ENCODE assay signal across 1 cellular context in the genomic region with DNA sequence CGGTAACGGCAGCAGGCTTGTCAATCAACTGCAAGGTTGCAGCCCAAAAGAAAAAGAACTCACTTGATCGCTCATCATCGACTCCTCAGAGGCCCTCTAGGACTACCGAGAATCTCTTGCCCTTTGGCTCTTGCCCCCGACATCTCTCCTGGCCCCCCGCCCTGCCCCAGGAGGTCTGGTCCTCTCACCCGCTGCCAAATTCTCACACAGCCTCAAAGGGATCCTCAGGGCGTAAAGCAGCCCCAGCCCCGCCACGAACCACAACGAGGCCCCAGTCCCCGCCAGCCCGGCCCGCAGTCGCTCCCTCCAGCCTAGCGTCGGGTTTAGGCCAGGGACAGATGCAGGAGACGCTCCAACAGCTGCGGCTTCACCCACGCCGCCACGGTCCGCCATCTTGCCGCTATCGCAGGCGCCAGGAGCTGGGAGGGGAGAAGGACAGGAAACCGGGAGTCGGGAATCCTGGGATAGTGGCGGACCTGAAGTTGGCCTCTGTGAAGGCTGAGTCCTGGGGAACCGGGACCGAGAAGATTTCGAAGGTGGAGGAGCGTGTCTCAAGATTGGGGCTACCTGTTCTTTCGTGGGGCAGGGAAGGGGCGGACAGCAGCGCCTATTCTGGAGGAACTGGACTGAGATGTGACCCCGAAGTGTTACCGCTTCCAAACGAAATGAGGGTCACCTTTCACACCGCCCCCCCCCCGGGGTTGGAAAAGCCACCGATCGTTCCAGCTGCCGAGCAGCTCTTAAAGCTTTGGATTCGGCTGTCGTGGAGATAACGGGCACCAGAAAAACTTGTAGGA.
A peak's percentile ranks its signal among the peaks of the same experiment; 100 is the strongest.
TF ChIP-seq lines count a peak whose summit lies in the region.

A gene with protein sequence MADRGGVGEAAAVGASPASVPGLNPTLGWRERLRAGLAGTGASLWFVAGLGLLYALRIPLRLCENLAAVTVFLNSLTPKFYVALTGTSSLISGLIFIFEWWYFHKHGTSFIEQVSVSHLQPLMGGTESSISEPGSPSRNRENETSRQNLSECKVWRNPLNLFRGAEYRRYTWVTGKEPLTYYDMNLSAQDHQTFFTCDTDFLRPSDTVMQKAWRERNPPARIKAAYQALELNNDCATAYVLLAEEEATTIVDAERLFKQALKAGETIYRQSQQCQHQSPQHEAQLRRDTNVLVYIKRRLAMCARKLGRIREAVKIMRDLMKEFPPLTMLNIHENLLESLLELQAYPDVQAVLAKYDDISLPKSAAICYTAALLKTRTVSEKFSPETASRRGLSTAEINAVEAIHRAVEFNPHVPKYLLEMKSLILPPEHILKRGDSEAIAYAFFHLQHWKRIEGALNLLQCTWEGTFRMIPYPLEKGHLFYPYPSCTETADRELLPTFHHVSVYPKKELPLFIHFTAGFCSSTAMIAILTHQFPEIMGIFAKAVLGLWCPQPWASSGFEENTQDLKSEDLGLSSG (minus strand): TSS at position 421 of the 797 bp plus-strand sequence. CDS start 28 bp downstream, at position 393.

TF ChIP-seq in K562, 482 proteins besides CTCF, POLR2A, EP300 and RAD21 (continued from another document and continues in another):
- TF ChIP-seq ZMIZ1 (IDR thresholded peaks at IDR 0.05; ENCODE audit: low read depth in 2 of 2, low read length in 2 of 2) (no peak), HIVEP1 (CRISPR knock-in tag; IDR thresholded peaks at IDR 0.05) (no peak), NCOR1 (IDR thresholded peaks at IDR 0.05) (peak; percentile 7; the same call in 1 of the 2 replicates), SMAD4 (CRISPR knock-in tag; conservative IDR thresholded peaks at IDR 0.05) (no peak), MITF (IDR thresholded peaks at IDR 0.05) (no peak), ZNF24 (IDR thresholded peaks at IDR 0.05) (no peak), ZNF311 (CRISPR knock-in tag; IDR thresholded peaks at IDR 0.05) (no peak), ZNF77 (CRISPR knock-in tag; IDR thresholded peaks at IDR 0.05) (no peak), SRSF7 (optimal IDR thresholded peaks at IDR 0.05; ENCODE audit: low read depth, low read length) (no peak), CCNT2 (IDR thresholded peaks at IDR 0.05; ENCODE audit: borderline replicate concordance, extremely low read depth, insufficient read length, low read depth, low read length) (no peak), SNRNP70 (optimal IDR thresholded peaks at IDR 0.05; ENCODE audit: low read depth, low read length) (no peak), CEBPB (tag; IDR thresholded peaks at IDR 0.05) (no peak), ARHGAP35 (IDR thresholded peaks at IDR 0.05; ENCODE audit: partially characterized antibody) (no peak), FOXO4 (CRISPR knock-in tag; IDR thresholded peaks at IDR 0.05) (no peak), RNF2 (IDR thresholded peaks at IDR 0.05) (no peak), MCM7 (IDR thresholded peaks at IDR 0.05) (no peak), HMG20B (CRISPR knock-in tag; IDR thresholded peaks at IDR 0.05) (no peak), ERF (CRISPR knock-in tag; IDR thresholded peaks at IDR 0.05) (no peak), ATF2 (CRISPR knock-in tag; IDR thresholded peaks at IDR 0.05) (no peak), SRF (CRISPR knock-in tag; IDR thresholded peaks at IDR 0.05) (no peak), CHD4 (IDR thresholded peaks at IDR 0.05; ENCODE audit: insufficient read depth, insufficient replicate concordance, low read depth, low read length, poor library complexity, severe bottlenecking) (no peak), JUNB (CRISPR knock-in tag; conservative IDR thresholded peaks at IDR 0.05) (no peak), CXXC5 (CRISPR knock-in tag; IDR thresholded peaks at IDR 0.05) (no peak), HEY1 (CRISPR knock-in tag; IDR thresholded peaks at IDR 0.05; ENCODE audit: borderline replicate concordance) (no peak), ZNF586 (CRISPR knock-in tag; conservative IDR thresholded peaks at IDR 0.05) (no peak), PHB (CRISPR knock-in tag; IDR thresholded peaks at IDR 0.05) (0 out of 2 replicates have a peak, but pooled peaks have one; percentile 83), KDM2B (CRISPR knock-in tag; IDR thresholded peaks at IDR 0.05) (no peak), ZNF436 (CRISPR knock-in tag; IDR thresholded peaks at IDR 0.05) (no peak), TAL1 (IDR thresholded peaks at IDR 0.05) (no peak; the same call in 1 of the 2 replicates), E2F5 (CRISPR knock-in tag; IDR thresholded peaks at IDR 0.05) (0 out of 2 replicates have a peak, but pooled peaks have one; percentile 61), ZBTB12 (CRISPR knock-in tag; IDR thresholded peaks at IDR 0.05) (no peak), CBFA2T2 (conservative IDR thresholded peaks at IDR 0.05) (no peak), BACH1 (tag; IDR thresholded peaks at IDR 0.05) (no peak), ZNF384 (IDR thresholded peaks at IDR 0.05; ENCODE audit: low read depth, low read length) (no peak; the same call in 1 of the 2 replicates), ZNF165 (CRISPR knock-in tag; IDR thresholded peaks at IDR 0.05; ENCODE audit: borderline replicate concordance) (no peak), TEAD2 (tag; IDR thresholded peaks at IDR 0.05) (no peak), ZNF324 (CRISPR knock-in tag; IDR thresholded peaks at IDR 0.05) (no peak; the same call in 1 of the 2 replicates), TAF7 (tag; IDR thresholded peaks at IDR 0.05) (peak; percentile 95), ZC3H11A (IDR thresholded peaks at IDR 0.05; ENCODE audit: low read depth, low read length) (no peak), RBFOX2 (IDR thresholded peaks at IDR 0.05; ENCODE audit: low read depth, low read length) (no peak), DDX20 (tag; IDR thresholded peaks at IDR 0.05; ENCODE audit: low read depth) (no peak)
- TF ChIP-seq, protein P1, sequence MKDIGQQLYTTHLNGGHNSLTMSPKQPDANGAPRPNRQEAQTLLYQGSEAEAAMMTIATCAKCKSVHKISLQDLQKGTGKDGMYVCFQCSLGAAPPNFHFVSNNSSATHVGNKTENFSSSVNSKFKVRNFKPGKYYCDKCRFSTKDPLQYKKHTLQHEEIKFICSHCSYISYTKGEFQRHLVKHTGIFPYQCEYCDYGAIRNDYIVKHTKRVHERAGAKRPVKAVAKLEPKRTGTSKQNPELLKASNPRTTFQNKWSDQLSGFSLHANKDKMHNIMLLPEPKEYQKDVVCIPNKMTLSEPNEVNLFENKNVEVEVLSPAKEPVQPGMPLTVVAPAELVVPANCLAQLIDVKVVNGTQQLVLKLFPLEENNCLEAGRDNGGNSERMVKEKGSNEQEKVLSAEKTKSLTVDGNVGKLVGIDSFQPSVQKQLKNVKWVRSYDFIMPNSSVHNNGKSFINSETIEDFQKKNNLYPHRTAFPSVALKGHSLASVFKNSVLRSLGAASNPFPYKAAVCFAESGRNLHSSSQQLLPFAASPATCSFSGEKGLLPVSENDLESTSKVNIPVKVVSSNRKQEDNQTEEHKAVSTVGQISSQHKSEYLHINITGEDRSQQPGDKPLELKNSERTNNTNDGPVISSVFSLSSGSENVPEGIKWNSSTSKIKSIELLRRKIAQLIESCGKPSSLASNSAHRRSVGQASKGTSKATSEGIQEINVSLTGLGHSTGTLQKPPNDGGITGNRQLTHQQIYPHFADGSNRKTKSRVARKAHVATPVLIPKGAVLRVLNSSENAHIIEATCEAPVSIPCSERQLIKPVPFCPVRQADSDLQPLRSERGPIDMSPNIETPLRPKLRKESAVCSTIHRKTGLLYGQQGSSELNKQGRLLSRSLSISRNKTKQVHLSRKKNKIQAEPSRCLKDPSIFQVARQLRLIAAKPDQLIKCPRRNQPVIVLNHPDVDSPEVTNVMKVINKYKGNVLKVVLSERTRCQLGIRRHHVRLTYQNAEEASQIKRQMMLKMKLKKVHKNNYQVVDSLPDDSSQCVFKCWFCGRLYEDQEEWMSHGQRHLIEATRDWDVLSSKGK (CRISPR knock-in tag; IDR thresholded peaks at IDR 0.05), result no peak
- TF ChIP-seq, protein P2, sequence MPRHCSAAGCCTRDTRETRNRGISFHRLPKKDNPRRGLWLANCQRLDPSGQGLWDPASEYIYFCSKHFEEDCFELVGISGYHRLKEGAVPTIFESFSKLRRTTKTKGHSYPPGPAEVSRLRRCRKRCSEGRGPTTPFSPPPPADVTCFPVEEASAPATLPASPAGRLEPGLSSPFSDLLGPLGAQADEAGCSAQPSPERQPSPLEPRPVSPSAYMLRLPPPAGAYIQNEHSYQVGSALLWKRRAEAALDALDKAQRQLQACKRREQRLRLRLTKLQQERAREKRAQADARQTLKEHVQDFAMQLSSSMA (CRISPR knock-in tag; IDR thresholded peaks at IDR 0.05), result no peak
- TF ChIP-seq, protein P3, sequence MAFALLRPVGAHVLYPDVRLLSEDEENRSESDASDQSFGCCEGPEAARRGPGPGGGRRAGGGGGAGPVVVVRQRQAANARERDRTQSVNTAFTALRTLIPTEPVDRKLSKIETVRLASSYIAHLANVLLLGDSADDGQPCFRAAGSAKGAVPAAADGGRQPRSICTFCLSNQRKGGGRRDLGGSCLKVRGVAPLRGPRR (CRISPR knock-in tag; IDR thresholded peaks at IDR 0.05), result no peak
- TF ChIP-seq, protein P4, sequence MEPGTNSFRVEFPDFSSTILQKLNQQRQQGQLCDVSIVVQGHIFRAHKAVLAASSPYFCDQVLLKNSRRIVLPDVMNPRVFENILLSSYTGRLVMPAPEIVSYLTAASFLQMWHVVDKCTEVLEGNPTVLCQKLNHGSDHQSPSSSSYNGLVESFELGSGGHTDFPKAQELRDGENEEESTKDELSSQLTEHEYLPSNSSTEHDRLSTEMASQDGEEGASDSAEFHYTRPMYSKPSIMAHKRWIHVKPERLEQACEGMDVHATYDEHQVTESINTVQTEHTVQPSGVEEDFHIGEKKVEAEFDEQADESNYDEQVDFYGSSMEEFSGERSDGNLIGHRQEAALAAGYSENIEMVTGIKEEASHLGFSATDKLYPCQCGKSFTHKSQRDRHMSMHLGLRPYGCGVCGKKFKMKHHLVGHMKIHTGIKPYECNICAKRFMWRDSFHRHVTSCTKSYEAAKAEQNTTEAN (CRISPR knock-in tag; IDR thresholded peaks at IDR 0.05), result no peak
